ENCODE assay signal across 18 cellular contexts in the genomic region with DNA sequence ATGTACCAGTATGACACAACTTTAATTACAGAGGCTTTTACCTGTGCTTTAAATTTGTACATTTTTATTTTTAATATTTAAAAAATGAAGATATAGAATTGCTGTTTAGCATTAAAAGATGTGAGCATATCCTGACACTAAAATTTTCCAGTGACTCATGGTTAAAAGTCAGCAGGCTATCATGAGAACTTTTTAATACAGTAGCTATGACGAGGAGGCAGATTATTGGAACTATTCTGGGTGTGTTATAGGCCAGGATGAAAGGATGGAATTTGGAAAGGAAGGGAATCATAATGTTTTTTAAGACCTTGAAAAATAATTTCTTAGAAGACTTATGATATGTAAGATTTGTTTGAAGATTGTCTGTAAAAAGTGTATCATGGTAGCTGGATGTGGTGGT.
"Had no signal": no experiment of that assay in that cellular context is flagged by ENCODE, and none has a peak within 500 bp of the region (broad histone marks: within the 10 kb centered on the region; RNA-seq: fewer than 3 reads in every experiment).

No MANE protein-coding gene starts in this region.

- H3K27ac Mint-ChIP-seq: activated CD4-positive, alpha-beta memory T cell treated with anti-CD3 and anti-CD28 coated beads for 36 hours; activated naive CD4-positive, alpha-beta T cell treated with anti-CD3 and anti-CD28 coated beads for 36 hours; activated T-cell treated with anti-CD3 and anti-CD28 coated beads, Interleukin-2, amount 50 U/mL, for 72 hours; brain; nephron progenitor cell; stimulated activated naive CD8-positive, alpha-beta T cell treated with anti-CD3 and anti-CD28 coated beads, Interleukin-15, Interleukin-2, amounts not matched to agents 100 ng/mL and 50 ng/mL, for 24 hours had no signal

- H3K4me3 Mint-ChIP-seq: activated CD4-positive, alpha-beta memory T cell treated with anti-CD3 and anti-CD28 coated beads for 36 hours; activated naive CD4-positive, alpha-beta T cell treated with anti-CD3 and anti-CD28 coated beads for 36 hours; activated T-cell treated with anti-CD3 and anti-CD28 coated beads, Interleukin-2, amount 50 U/mL, for 72 hours; brain; nephron progenitor cell; stimulated activated naive CD8-positive, alpha-beta T cell treated with anti-CD3 and anti-CD28 coated beads, Interleukin-15, Interleukin-2, amounts not matched to agents 100 ng/mL and 50 ng/mL, for 24 hours had no signal

- H3K27me3 Mint-ChIP-seq: activated CD4-positive, alpha-beta memory T cell treated with anti-CD3 and anti-CD28 coated beads for 36 hours; brain; stimulated activated naive CD8-positive, alpha-beta T cell treated with anti-CD3 and anti-CD28 coated beads, Interleukin-15, Interleukin-2, amounts not matched to agents 100 ng/mL and 50 ng/mL, for 24 hours had no signal

- H3K9me3 Mint-ChIP-seq: activated CD4-positive, alpha-beta memory T cell treated with anti-CD3 and anti-CD28 coated beads for 36 hours; activated naive CD4-positive, alpha-beta T cell treated with anti-CD3 and anti-CD28 coated beads for 36 hours; activated T-cell treated with anti-CD3 and anti-CD28 coated beads, Interleukin-2, amount 50 U/mL, for 72 hours; brain; nephron progenitor cell; stimulated activated naive CD8-positive, alpha-beta T cell treated with anti-CD3 and anti-CD28 coated beads, Interleukin-15, Interleukin-2, amounts not matched to agents 100 ng/mL and 50 ng/mL, for 24 hours had no signal

- DNase-seq: activated CD4-positive, alpha-beta memory T cell treated with anti-CD3 and anti-CD28 coated beads for 36 hours; activated CD4-positive, alpha-beta T cell treated with anti-CD3 and anti-CD28 coated beads for 1 hour; activated naive CD4-positive, alpha-beta T cell treated with anti-CD3 and anti-CD28 coated beads for 36 hours; activated T-cell treated with anti-CD3 and anti-CD28 coated beads, Interleukin-2, amount 50 U/mL, for 72 hours; adrenal gland; dorsolateral prefrontal cortex; left lung; mesendoderm; nephron progenitor cell; sigmoid colon; stimulated activated CD4-positive, alpha-beta T cell treated with anti-CD3 and anti-CD28 coated beads, Interleukin-4, amount 100 ng/mL, for 1 hour; stimulated activated CD8-positive, alpha-beta memory T cell treated with anti-CD3 and anti-CD28 coated beads, Interleukin-4, amount 100 ng/mL, for 48 hours; T-helper 9 cell; testis had no signal

- ATAC-seq: activated T-cell treated with anti-CD3 and anti-CD28 coated beads, Interleukin-2, amount 50 U/mL, for 72 hours; gastroesophageal sphincter; left lung had no signal

- H3K4me3 ChIP-seq: adrenal gland, dorsolateral prefrontal cortex, esophagus muscularis mucosa, gastroesophageal sphincter, left lung, sigmoid colon, testis had no signal

- H3K4me1 Mint-ChIP-seq: brain, nephron progenitor cell had no signal
